In the genomic region with DNA sequence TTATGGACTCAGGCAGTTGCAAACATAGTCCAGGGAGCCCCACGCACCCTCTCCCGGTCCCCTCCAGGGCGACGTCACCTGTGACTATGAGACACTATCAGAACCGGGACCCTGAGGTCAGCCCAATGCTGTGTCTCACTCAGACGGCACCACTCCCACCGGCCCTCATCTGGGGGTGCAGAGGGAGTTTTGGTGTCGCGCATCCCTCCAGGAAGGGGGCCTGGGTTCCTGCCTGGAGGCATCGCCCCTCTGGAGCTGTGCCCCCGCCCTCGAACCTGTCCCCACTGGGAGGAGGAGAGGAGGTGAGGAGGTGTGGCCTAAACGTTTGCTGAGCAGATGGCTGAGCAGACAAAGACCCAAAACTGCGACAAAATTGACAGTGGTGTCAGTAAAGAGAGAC, we compare ENCODE assay signal across 1 cellular context.
TF ChIP-seq lines count a peak whose summit lies in the region.

No MANE protein-coding gene starts in this region.

TF ChIP-seq in SK-N-SH treated with all-trans-retinoic acid at 6 μM for 48 hours, 23 proteins besides CTCF, POLR2A, EP300 and RAD21 (continued from another document):
- TF ChIP-seq CREB5 (CRISPR knock-in tag; IDR thresholded peaks at IDR 0.05; ENCODE audit: low read depth) (no peak), ZFP30 (CRISPR knock-in tag; IDR thresholded peaks at IDR 0.05) (no peak), ZNF70 (CRISPR knock-in tag; IDR thresholded peaks at IDR 0.05) (no peak), BACH2 (CRISPR knock-in tag; IDR thresholded peaks at IDR 0.05; ENCODE audit: borderline replicate concordance) (no peak), TCF4 (CRISPR knock-in tag; IDR thresholded peaks at IDR 0.05; ENCODE audit: borderline replicate concordance) (no peak), ZNF8 (CRISPR knock-in tag; IDR thresholded peaks at IDR 0.05) (no peak), TOX (CRISPR knock-in tag; IDR thresholded peaks at IDR 0.05; ENCODE audit: borderline replicate concordance) (no peak), SNAI2 (CRISPR knock-in tag; IDR thresholded peaks at IDR 0.05) (no peak), GLIS3 (CRISPR knock-in tag; IDR thresholded peaks at IDR 0.05) (no peak), CSDC2 (CRISPR knock-in tag; IDR thresholded peaks at IDR 0.05) (no peak), ZC3H10 (CRISPR knock-in tag; IDR thresholded peaks at IDR 0.05) (no peak)
